8 cellular contexts compared by ENCODE assay signal in the genomic region with DNA sequence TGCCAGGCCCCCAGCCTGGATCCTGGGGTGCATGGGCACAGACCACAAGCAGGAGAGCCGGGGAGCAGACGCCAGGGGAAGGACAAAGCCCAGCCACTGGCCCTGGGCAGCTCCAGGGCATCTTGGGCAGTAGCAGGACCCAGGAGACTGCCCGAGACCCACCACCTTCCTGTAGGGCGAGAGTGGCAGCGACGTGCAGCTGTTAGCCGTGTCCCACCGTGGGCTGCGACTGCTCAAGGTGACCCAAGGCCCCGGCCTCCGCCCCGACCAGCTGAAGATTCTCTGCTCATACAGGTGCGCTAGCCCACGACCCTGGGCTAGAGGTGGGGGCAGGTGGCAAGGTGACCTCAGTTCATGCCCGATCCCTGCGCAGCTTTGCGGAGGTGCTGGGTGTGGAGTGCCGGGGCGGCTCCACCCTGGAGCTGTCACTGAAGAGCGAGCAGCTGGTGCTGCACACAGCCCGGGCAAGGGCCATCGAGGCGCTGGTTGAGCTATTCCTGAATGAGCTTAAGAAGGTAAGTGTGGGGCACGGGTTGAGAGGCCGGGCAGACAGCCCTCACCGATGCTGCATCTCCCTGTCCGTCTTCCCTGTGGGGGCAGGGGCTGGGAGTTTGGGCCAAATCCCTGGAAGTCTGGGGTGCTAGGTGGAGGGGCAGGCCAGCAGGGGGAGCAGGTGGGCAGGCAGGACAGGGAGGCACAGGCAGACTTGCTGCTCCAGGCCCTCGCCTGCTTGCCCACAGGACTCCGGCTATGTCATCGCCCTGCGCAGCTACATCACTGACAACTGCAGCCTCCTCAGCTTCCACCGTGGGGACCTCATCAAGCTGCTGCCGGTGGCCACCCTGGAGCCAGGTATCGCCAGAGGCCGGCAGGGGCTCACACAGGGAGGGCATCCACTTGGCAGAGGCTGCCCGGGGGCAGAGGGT. TPM values are rescaled to one million over a fixed set of nuclear protein-coding genes. Genes with fewer than 3 reads are reported as not detected.
DNase-seq lines count a peak whose midpoint lies in the region; ATAC-seq, FAIRE-seq and TF ChIP-seq lines count a peak whose summit lies in the region.

No MANE protein-coding gene starts in this region.

- H3K9me3 Mint-ChIP-seq in nephron (no peaks in the 10 kb centered on the region), immature natural killer cell (peaks cover 0 to 1% (median 0%) of the 10 kb centered on the region in 6 donors)

- 0 out of 2 replicates have a peak, but pooled peaks have one; percentile 10 for TF ChIP-seq POLR2A in GM12878 (IDR thresholded peaks at IDR 0.05; ENCODE audit: low read depth, low read length)

- no peak for FAIRE-seq in GM12878 (lab: Jason Lieb, UNC)

- RAD21 ChIA-PET in GM12878 (lab: Charles Lee; ENCODE audit: unreplicated experiment): interaction anchor here (1.0 to 1.8 kb wide), 4 partner anchors 13 to 131 kb away, joined by 3 to 7 read pairs (median 6); a partner anchor contains a TSS

- H3K27me3 ChIP-seq in heart right ventricle (no peaks in the 10 kb centered on the region), GM12878 (replicated peaks in 1 of 2; ENCODE audit: control insufficient read depth in 2 of 2, insufficient read depth in 2 of 2, low read length in 1 of 2) (no peaks in the 10 kb centered on the region)

- H3K27me3 Mint-ChIP-seq in nephron (ENCODE audit: low read depth): no peaks in the 10 kb centered on the region
- peaks cover 1 to 5% (median 2%) of the 10 kb centered on the region in 3 donors for H3K27me3 Mint-ChIP-seq in immature natural killer cell (ENCODE audit: low read depth in 3 of 3)

- H3K4me3 Mint-ChIP-seq in nephron (no peak overlapping the region), immature natural killer cell (no peak overlapping the region)

- POLR2A ChIA-PET in GM12878 (lab: Charles Lee): no interaction called here

- BruUV-seq in GM12878 (replicated peaks; lab: Mats Ljungman, UMichigan): no TSS peak

- H3K36me3 Mint-ChIP-seq in nephron (ENCODE audit: low read depth) (no peaks in the 10 kb centered on the region), immature natural killer cell (peaks cover 0 to 8% (median 0%) of the 10 kb centered on the region in 3 donors)

- H3K4me2 ChIP-seq in GM12878 (ENCODE audit: control insufficient read depth, insufficient read depth): no peak overlapping the region

- intact Hi-C loops in heart right ventricle (cut with DNase I): no loop called here
- intact Hi-C loops in Right ventricle myocardium superior (cut with DNase I): no loop called here
- intact Hi-C loops in GM12878 (cut with micrococcal nuclease; ENCODE audit: unreplicated experiment): no loop called here

- no peaks in the 10 kb centered on the region for H3K79me2 ChIP-seq in GM12878 (ENCODE audit: control insufficient read depth, insufficient read depth, low read length)

- H3K9me3 ChIP-seq in heart right ventricle (no peaks in the 10 kb centered on the region), GM12878 (replicated peaks; ENCODE audit: control insufficient read depth, insufficient read depth, low read length) (no peaks in the 10 kb centered on the region)

- H4K20me1 ChIP-seq in GM12878 (ENCODE audit: control insufficient read depth, insufficient read depth): no peaks in the 10 kb centered on the region

- TF ChIP-seq EP300 in GM12878 (IDR thresholded peaks at IDR 0.05; ENCODE audit: borderline replicate concordance in 1 of 2, control insufficient read depth in 1 of 2, low read depth in 2 of 2, low read length in 2 of 2): no peak

- H3K36me3 ChIP-seq in heart right ventricle (peaks cover 0 to 100% (median 43%) of the 10 kb centered on the region in 9 donors), GM12878 (ENCODE audit: control insufficient read depth in 2 of 2, insufficient read depth in 2 of 2, low read length in 1 of 2) (no peaks in the 10 kb centered on the region)

- DNase-seq in heart right ventricle: no peak
- no peak for DNase-seq in Right ventricle myocardium superior
- DNase-seq in NCI-H146 (lab: John Stamatoyannopoulos, UW): peak; percentile 65
- DNase-seq in GM12878 (ENCODE audit: low read depth, low spot score): no peak
- no peak for DNase-seq in immature natural killer cell

- peaks cover 10% of the 10 kb centered on the region for H3K4me1 Mint-ChIP-seq in nephron
- H3K4me1 Mint-ChIP-seq in immature natural killer cell: peaks cover 0 to 2% of the 10 kb centered on the region in 2 donors

- ATAC-seq in heart right ventricle (no peak), Right ventricle myocardium superior (ENCODE audit: poor library complexity) (no peak), GM12878 (peak; percentile 68), HG03135 (IDR thresholded peaks at IDR 0.05; ENCODE audit: unreplicated experiment) (no peak), HG03469 (IDR thresholded peaks at IDR 0.05; ENCODE audit: unreplicated experiment) (no peak)

- H2AFZ ChIP-seq in GM12878 (ENCODE audit: control insufficient read depth, low read depth, low read length): no peak overlapping the region

- H3K4me1 ChIP-seq in heart right ventricle (no peaks in the 10 kb centered on the region), GM12878 (ENCODE audit: control insufficient read depth, insufficient read depth, low read length) (no peaks in the 10 kb centered on the region)

- H3K27ac ChIP-seq in heart right ventricle (no peak overlapping the region), GM12878 (ENCODE audit: control insufficient read depth, insufficient read depth) (no peak overlapping the region)

- TF ChIP-seq CTCF in heart right ventricle (IDR thresholded peaks at IDR 0.05): peak in 6 of 9 donors; percentile 32 to 48 (median 40)
- TF ChIP-seq CTCF in GM12878 (IDR thresholded peaks at IDR 0.05 in 2 of 3, conservative IDR thresholded peaks at IDR 0.05 in 1 of 3; ENCODE audit: control insufficient read depth in 2 of 3, extremely low read depth in 1 of 3, insufficient read depth in 1 of 3, low read depth in 3 of 3, low read length in 3 of 3): peak; percentile 33 to 71 (median 39)
- TF ChIP-seq CTCF in nephron (IDR thresholded peaks at IDR 0.05; ENCODE audit: unreplicated experiment in 3 of 3): peak; percentile 32 to 50 (median 37)

- CTCF ChIA-PET in GM12878 (lab: Yijun Ruan, JAX): interaction anchor here (0.6 to 3.5 kb wide), 10 partner anchors 9 to 137 kb away, joined by 3 to 43 read pairs (median 5); a partner anchor contains a TSS

- H3K27ac Mint-ChIP-seq in nephron (no peak overlapping the region), immature natural killer cell (no peak overlapping the region)

- TF ChIP-seq RAD21 in GM12878 (IDR thresholded peaks at IDR 0.05; ENCODE audit: insufficient read depth, low read depth, low read length): no peak

- 85 to 86% methylated on average over 36 of the region's 36 CpGs for WGBS in heart right ventricle, 2 donors
- 48% methylated on average over 36 of the region's 36 CpGs for WGBS in GM12878 (ENCODE audit: insufficient coverage, insufficient replicate concordance, low lambda C conversion rate, missing lambda C conversion rate)

- H3K9ac ChIP-seq in GM12878 (ENCODE audit: control insufficient read depth, insufficient read depth, low read length): no peak overlapping the region

- H3K4me3 ChIP-seq in heart right ventricle: no peak overlapping the region
- no peak overlapping the region for H3K4me3 ChIP-seq in GM12878

- in situ Hi-C loops in GM12878 (cut with MboI): no loop called here

- SMC1A ChIA-PET in GM12878 (lab: Charles Lee; ENCODE audit: uncharacterized antibody, unreplicated experiment): interaction anchor here (1.3 kb wide), 1 partner anchor 128 kb away, joined by 3 read pairs; no protein-coding TSS in a partner anchor

RNA-seq across cellular contexts. Expression of a gene that starts 13.5 kb away (rescaled TPM):
- total RNA-seq in heart right ventricle: 10 to 100 TPM in 2 of 10 donors, 1 to 10 TPM in 8; 1.9 to 14.2 (median 6.5) TPM
- 10 to 100 TPM in 1 of 2 donors, 1 to 10 TPM in 1; 3.1 to 19.2 TPM for polyA plus RNA-seq in heart right ventricle
- 12.5 TPM for total RNA-seq in Right ventricle myocardium superior
- 0.38 and 0.61 TPM in 2 replicates for total RNA-seq in GM12878 (2013; cell fraction: nucleolus; rRNA removed)
- not detected in 2 replicates for total RNA-seq in GM12878 (2014; rRNA removed)
- not detected in 2 replicates for total RNA-seq in GM12878 (2014; rRNA removed; fragmentation: Illumina TruSeq; extraction: Trizol)
- total RNA-seq in GM12878 (2021): not detected in 2 replicates
- 0.07 TPM for polyA plus RNA-seq in GM12878 (2011; ENCODE audit: low read depth)
- not detected in 2 replicates for polyA plus RNA-seq in GM12878 (2011; rRNA removed)
- polyA plus RNA-seq in GM12878 (2011; cell fraction: cytosol; rRNA removed): not detected in 2 replicates
- polyA plus RNA-seq in GM12878 (2011; cell fraction: nucleus; rRNA removed): 0.20 TPM in 1 of 2 replicates, not detected in the other
- 0.20 and 0.39 TPM in 2 replicates for polyA plus RNA-seq in GM12878 (2012)
- not detected in 2 replicates for polyA plus RNA-seq in GM12878 (2014; fragmentation: Illumina TruSeq; extraction: Trizol)
- polyA plus RNA-seq in GM12878 (2014; fragmentation: Nextera tagmentation; extraction: Ambion mirVana): not detected
- polyA plus RNA-seq in GM12878 (2014; rRNA removed): 0.04 TPM in 1 of 2 replicates, not detected in the other
- polyA plus RNA-seq in GM12878 (2016; fragmentation: Nextera tagmentation; extraction: Ambion mirVana): under 1 TPM; 0.08 to 0.11 TPM
- not detected in 2 replicates for polyA minus RNA-seq in GM12878 (2011; rRNA and poly(A)+ RNA removed)
- polyA minus RNA-seq in GM12878 (2011; cell fraction: cytosol; rRNA and poly(A)+ RNA removed): not detected in 2 replicates
- polyA minus RNA-seq in GM12878 (2011; cell fraction: nucleus; rRNA and poly(A)+ RNA removed): not detected in 2 replicates
- polyA plus RNA-seq in immature natural killer cell: 1 to 10 TPM in 1 of 3 donors, not detected in 2; 1.1 TPM

RNA-seq across cellular contexts. Expression of a gene that starts 32.2 kb away (rescaled TPM):
- total RNA-seq in heart right ventricle (10 to 100 TPM; 27.9 to 62.2 (median 45.8) TPM), Right ventricle myocardium superior (37.1 TPM), GM12878 (2014; rRNA removed) (4.3 and 6.7 TPM in 2 replicates), GM12878 (2014; rRNA removed; fragmentation: Illumina TruSeq; extraction: Trizol) (2.3 and 2.7 TPM in 2 replicates), GM12878 (2021) (12.3 and 15.4 TPM in 2 replicates)
- polyA plus RNA-seq in heart right ventricle (100 to 1,000 TPM in 1 of 2 donors, 10 to 100 TPM in 1; 30.8 to 205 TPM), GM12878 (2011; rRNA removed) (0.67 and 0.82 TPM in 2 replicates), GM12878 (2014; fragmentation: Illumina TruSeq; extraction: Trizol) (2.1 and 3.6 TPM in 2 replicates), GM12878 (2014; fragmentation: Nextera tagmentation; extraction: Ambion mirVana) (under 1 TPM in 1 of 2 experiments, not detected in 1; 0.82 TPM), GM12878 (2014; rRNA removed) (9.0 and 11.1 TPM in 2 replicates), GM12878 (2016; fragmentation: Nextera tagmentation; extraction: Ambion mirVana) (1 to 10 TPM; 1.2 to 1.3 TPM), immature natural killer cell (1 to 10 TPM in 2 of 3 donors, under 1 TPM in 1; 0.76 to 3.0 (median 2.6) TPM)
- 43.1 and 49.0 TPM in 2 replicates for total RNA-seq in GM12878 (2013; cell fraction: nucleolus; rRNA removed)
- polyA plus RNA-seq in GM12878 (2011; ENCODE audit: low read depth): 3.0 TPM
- 0.73 and 0.92 TPM in 2 replicates for polyA plus RNA-seq in GM12878 (2011; cell fraction: cytosol; rRNA removed)
- 16.5 and 17.3 TPM in 2 replicates for polyA plus RNA-seq in GM12878 (2011; cell fraction: nucleus; rRNA removed)
- polyA plus RNA-seq in GM12878 (2012): 14.4 and 19.5 TPM in 2 replicates
- 0.59 and 0.62 TPM in 2 replicates for polyA minus RNA-seq in GM12878 (2011; rRNA and poly(A)+ RNA removed)
- polyA minus RNA-seq in GM12878 (2011; cell fraction: cytosol; rRNA and poly(A)+ RNA removed): not detected in 2 replicates
- 3.1 and 7.0 TPM in 2 replicates for polyA minus RNA-seq in GM12878 (2011; cell fraction: nucleus; rRNA and poly(A)+ RNA removed)

RNA-seq across cellular contexts. Expression of a gene that starts 47.2 kb away (rescaled TPM):
- total RNA-seq in heart right ventricle (10 to 100 TPM in 8 of 10 donors, 1 to 10 TPM in 2; 9.2 to 14.4 (median 10.7) TPM), Right ventricle myocardium superior (14.1 TPM), GM12878 (2014; rRNA removed) (22.3 and 26.8 TPM in 2 replicates), GM12878 (2014; rRNA removed; fragmentation: Illumina TruSeq; extraction: Trizol) (13.9 and 15.3 TPM in 2 replicates), GM12878 (2021) (30.0 and 32.1 TPM in 2 replicates)
- polyA plus RNA-seq in heart right ventricle (10 to 100 TPM in 1 of 2 donors, 1 to 10 TPM in 1; 6.3 to 32.1 TPM), GM12878 (2011; rRNA removed) (10.5 and 15.2 TPM in 2 replicates), GM12878 (2014; fragmentation: Illumina TruSeq; extraction: Trizol) (11.2 and 18.0 TPM in 2 replicates), GM12878 (2014; fragmentation: Nextera tagmentation; extraction: Ambion mirVana) (1 to 10 TPM; 3.6 to 6.4 TPM), GM12878 (2014; rRNA removed) (26.6 and 30.6 TPM in 2 replicates), GM12878 (2016; fragmentation: Nextera tagmentation; extraction: Ambion mirVana) (10 to 100 TPM; 26.9 to 27.3 TPM), immature natural killer cell (10 to 100 TPM in 2 of 3 donors, 1 to 10 TPM in 1; 7.0 to 18.1 (median 15.5) TPM)
- 112 and 142 TPM in 2 replicates for total RNA-seq in GM12878 (2013; cell fraction: nucleolus; rRNA removed)
- polyA plus RNA-seq in GM12878 (2011; ENCODE audit: low read depth): 13.1 TPM
- polyA plus RNA-seq in GM12878 (2011; cell fraction: cytosol; rRNA removed): 15.7 and 17.6 TPM in 2 replicates
- 194 and 196 TPM in 2 replicates for polyA plus RNA-seq in GM12878 (2011; cell fraction: nucleus; rRNA removed)
- polyA plus RNA-seq in GM12878 (2012): 28.1 and 34.0 TPM in 2 replicates
- 18.1 and 28.2 TPM in 2 replicates for polyA minus RNA-seq in GM12878 (2011; rRNA and poly(A)+ RNA removed)
- polyA minus RNA-seq in GM12878 (2011; cell fraction: cytosol; rRNA and poly(A)+ RNA removed): 8.1 and 13.6 TPM in 2 replicates
- polyA minus RNA-seq in GM12878 (2011; cell fraction: nucleus; rRNA and poly(A)+ RNA removed): 29.1 and 47.5 TPM in 2 replicates

RNA-seq across cellular contexts. Expression of a gene that starts 47.4 kb away (rescaled TPM):
- 10 to 100 TPM; 41.7 to 64.4 (median 55.8) TPM for total RNA-seq in heart right ventricle
- 100 to 1,000 TPM in 1 of 2 donors, 10 to 100 TPM in 1; 78.4 to 115 TPM for polyA plus RNA-seq in heart right ventricle
- total RNA-seq in Right ventricle myocardium superior: 40.0 TPM
- 99.0 and 115 TPM in 2 replicates for total RNA-seq in GM12878 (2013; cell fraction: nucleolus; rRNA removed)
- 57.9 and 61.9 TPM in 2 replicates for total RNA-seq in GM12878 (2014; rRNA removed)
- total RNA-seq in GM12878 (2014; rRNA removed; fragmentation: Illumina TruSeq; extraction: Trizol): 67.7 and 71.2 TPM in 2 replicates
- 76.8 and 89.3 TPM in 2 replicates for total RNA-seq in GM12878 (2021)
- 40.6 TPM for polyA plus RNA-seq in GM12878 (2011; ENCODE audit: low read depth)
- 73.7 and 77.4 TPM in 2 replicates for polyA plus RNA-seq in GM12878 (2011; rRNA removed)
- polyA plus RNA-seq in GM12878 (2011; cell fraction: cytosol; rRNA removed): 90.9 and 110 TPM in 2 replicates
- polyA plus RNA-seq in GM12878 (2011; cell fraction: nucleus; rRNA removed): 309 and 339 TPM in 2 replicates
- polyA plus RNA-seq in GM12878 (2012): 64.2 and 66.5 TPM in 2 replicates
- 97.8 and 100 TPM in 2 replicates for polyA plus RNA-seq in GM12878 (2014; fragmentation: Illumina TruSeq; extraction: Trizol)
- 100 to 1,000 TPM; 149 to 166 TPM for polyA plus RNA-seq in GM12878 (2014; fragmentation: Nextera tagmentation; extraction: Ambion mirVana)
- polyA plus RNA-seq in GM12878 (2014; rRNA removed): 87.7 and 91.2 TPM in 2 replicates
- polyA plus RNA-seq in GM12878 (2016; fragmentation: Nextera tagmentation; extraction: Ambion mirVana): 100 to 1,000 TPM; 107 to 116 TPM
- polyA minus RNA-seq in GM12878 (2011; rRNA and poly(A)+ RNA removed): 50.5 and 57.8 TPM in 2 replicates
- 19.1 and 32.4 TPM in 2 replicates for polyA minus RNA-seq in GM12878 (2011; cell fraction: cytosol; rRNA and poly(A)+ RNA removed)
- 33.9 and 65.3 TPM in 2 replicates for polyA minus RNA-seq in GM12878 (2011; cell fraction: nucleus; rRNA and poly(A)+ RNA removed)
- 10 to 100 TPM; 71.5 to 94.2 (median 80.1) TPM for polyA plus RNA-seq in immature natural killer cell
